ENCODE assay signal across 39 cellular contexts in the genomic region with DNA sequence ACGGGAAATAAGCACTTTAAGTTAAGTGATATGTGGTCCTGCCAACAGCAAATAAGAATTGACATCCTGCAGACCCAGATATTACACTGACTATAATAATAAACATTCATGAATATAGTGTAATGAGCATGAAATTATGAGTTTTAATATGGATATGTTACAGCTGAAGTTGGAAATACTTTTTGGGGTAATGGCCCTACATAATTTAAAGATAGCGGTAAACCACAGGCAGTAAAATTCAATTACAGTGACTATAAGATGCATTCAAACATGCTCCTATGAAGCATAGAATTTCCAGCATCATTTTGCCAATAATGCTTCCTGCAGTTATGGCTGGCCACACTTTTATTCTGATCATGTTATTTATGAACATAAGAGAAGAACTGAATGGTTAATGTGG. TPM values are rescaled to one million over a fixed set of nuclear protein-coding genes. Genes with fewer than 3 reads are reported as not detected.
"Had no signal": no experiment of that assay in that cellular context is flagged by ENCODE, and none has a peak within 500 bp of the region (broad histone marks: within the 10 kb centered on the region; RNA-seq: fewer than 3 reads in every experiment).

No MANE protein-coding gene starts in this region.

- H3K9me3 ChIP-seq: adrenal gland, ascending aorta, body of pancreas, breast epithelium had no signal

- H3K27me3 ChIP-seq: adrenal gland, ascending aorta, body of pancreas, brain microvascular endothelial cell, breast epithelium, cardiac muscle cell had no signal

- H3K4me1 Mint-ChIP-seq: activated naive CD4-positive, alpha-beta T cell treated with anti-CD3 and anti-CD28 coated beads, Interleukin-2, amount 10 ng/mL, durations not matched to agents 7 days and 5 days; activated naive CD4-positive, alpha-beta T cell treated with anti-CD3 and anti-CD28 coated beads, Interleukin-2, amount 50 U/mL, for 24 hours; activated naive CD8-positive, alpha-beta T cell treated with anti-CD3 and anti-CD28 coated beads for 36 hours; activated naive CD8-positive, alpha-beta T cell treated with anti-CD3 and anti-CD28 coated beads, Interleukin-2, amount 10 ng/mL, durations not matched to agents 7 days and 5 days; activated naive CD8-positive, alpha-beta T cell treated with anti-CD3 and anti-CD28 coated beads, Interleukin-2, amount 50 U/mL, for 24 hours; activated T-helper 17 cell treated with anti-CD3 and anti-CD28 coated beads, Interleukin-2, amount 50 U/mL, for 72 hours; brain; central memory CD8-positive, alpha-beta T cell had no signal

- H3K4me3 ChIP-seq: adrenal gland, ascending aorta, body of pancreas, breast epithelium, cardiac muscle cell had no signal

- H3K27me3 Mint-ChIP-seq: activated naive CD4-positive, alpha-beta T cell treated with anti-CD3 and anti-CD28 coated beads, Interleukin-2, amount 10 ng/mL, durations not matched to agents 7 days and 5 days; activated naive CD4-positive, alpha-beta T cell treated with anti-CD3 and anti-CD28 coated beads, Interleukin-2, amount 50 U/mL, for 24 hours; activated naive CD8-positive, alpha-beta T cell; activated naive CD8-positive, alpha-beta T cell treated with anti-CD3 and anti-CD28 coated beads for 36 hours; activated naive CD8-positive, alpha-beta T cell treated with anti-CD3 and anti-CD28 coated beads, Interleukin-2, amount 10 ng/mL, durations not matched to agents 7 days and 5 days; activated naive CD8-positive, alpha-beta T cell treated with anti-CD3 and anti-CD28 coated beads, Interleukin-2, amount 50 U/mL, for 24 hours; activated T-cell treated with anti-CD3 and anti-CD28 coated beads, Interleukin-2, amount 50 U/mL, for 24 hours; activated T-helper 17 cell treated with anti-CD3 and anti-CD28 coated beads, Interleukin-2, amount 50 U/mL, for 72 hours; brain; central memory CD8-positive, alpha-beta T cell had no signal

- H3K9me3 Mint-ChIP-seq: brain had no signal

- H3K36me3 Mint-ChIP-seq: activated naive CD4-positive, alpha-beta T cell treated with anti-CD3 and anti-CD28 coated beads, Interleukin-2, amount 10 ng/mL, durations not matched to agents 7 days and 5 days; activated naive CD4-positive, alpha-beta T cell treated with anti-CD3 and anti-CD28 coated beads, Interleukin-2, amount 50 U/mL, for 24 hours; activated naive CD4-positive, alpha-beta T cell treated with anti-CD3 and anti-CD28 coated beads, Interleukin-2, amount 50 U/mL, for 72 hours; activated naive CD8-positive, alpha-beta T cell; activated naive CD8-positive, alpha-beta T cell treated with anti-CD3 and anti-CD28 coated beads for 36 hours; activated naive CD8-positive, alpha-beta T cell treated with anti-CD3 and anti-CD28 coated beads, Interleukin-2, amount 10 ng/mL, durations not matched to agents 7 days and 5 days; brain had no signal

- DNase-seq: activated effector memory CD4-positive, alpha-beta T cell treated with anti-CD3 and anti-CD28 coated beads, Interleukin-2, amount 50 U/mL, for 16 hours; activated effector memory CD4-positive, alpha-beta T cell treated with Interleukin-2 at 50 U/mL for 16 hours; activated gamma-delta T cell; activated gamma-delta T cell treated with Interleukin-2 at 50 U/mL for 16 hours; activated naive CD4-positive, alpha-beta T cell; activated naive CD4-positive, alpha-beta T cell treated with anti-CD3 and anti-CD28 coated beads for 36 hours; activated naive CD4-positive, alpha-beta T cell treated with anti-CD3 and anti-CD28 coated beads, Interleukin-2, amount 10 ng/mL, durations not matched to agents 7 days and 5 days; activated naive CD4-positive, alpha-beta T cell treated with anti-CD3 and anti-CD28 coated beads, Interleukin-2, amount 50 U/mL, for 16 hours; activated naive CD4-positive, alpha-beta T cell treated with Interleukin-2 at 50 U/mL for 16 hours; activated naive CD8-positive, alpha-beta T cell treated with anti-CD3 and anti-CD28 coated beads for 36 hours; activated naive CD8-positive, alpha-beta T cell treated with anti-CD3 and anti-CD28 coated beads, Interleukin-2, amount 10 ng/mL, durations not matched to agents 7 days and 5 days; activated naive CD8-positive, alpha-beta T cell treated with anti-CD3 and anti-CD28 coated beads, Interleukin-2, amount 50 U/mL, for 24 hours; activated T-cell treated with anti-CD3 and anti-CD28 coated beads, Interleukin-2, amount 50 U/mL, for 1 hour; activated T-cell treated with anti-CD3 and anti-CD28 coated beads, Interleukin-2, amount 50 U/mL, for 24 hours; activated T-cell treated with anti-CD3 and anti-CD28 coated beads, Interleukin-2, amount 50 U/mL, for 4 hours; activated T-cell treated with anti-CD3 and anti-CD28 coated beads, Interleukin-2, amount 50 U/mL, for 48 hours; activated T-cell treated with anti-CD3 and anti-CD28 coated beads, Interleukin-2, amount 50 U/mL, for 72 hours; adrenal gland; amniotic stem cell; amygdala; anterior cingulate cortex; aorta; body of pancreas; brain microvascular endothelial cell; caudate nucleus; central memory CD4-positive, alpha-beta T cell; cerebellar nuclear complex had no signal

- H3K4me1 ChIP-seq: adrenal gland, ascending aorta, body of pancreas, breast epithelium had no signal

- H3K4me3 Mint-ChIP-seq: activated naive CD4-positive, alpha-beta T cell treated with anti-CD3 and anti-CD28 coated beads for 36 hours; activated naive CD4-positive, alpha-beta T cell treated with anti-CD3 and anti-CD28 coated beads, Interleukin-2, amount 10 ng/mL, durations not matched to agents 7 days and 5 days; activated naive CD4-positive, alpha-beta T cell treated with anti-CD3 and anti-CD28 coated beads, Interleukin-2, amount 50 U/mL, for 24 hours; activated naive CD8-positive, alpha-beta T cell; activated naive CD8-positive, alpha-beta T cell treated with anti-CD3 and anti-CD28 coated beads for 36 hours; activated naive CD8-positive, alpha-beta T cell treated with anti-CD3 and anti-CD28 coated beads, Interleukin-2, amount 10 ng/mL, durations not matched to agents 7 days and 5 days; activated naive CD8-positive, alpha-beta T cell treated with anti-CD3 and anti-CD28 coated beads, Interleukin-2, amount 50 U/mL, for 24 hours; activated T-cell treated with anti-CD3 and anti-CD28 coated beads, Interleukin-2, amount 50 U/mL, for 24 hours; activated T-cell treated with anti-CD3 and anti-CD28 coated beads, Interleukin-2, amount 50 U/mL, for 4 hours; activated T-cell treated with anti-CD3 and anti-CD28 coated beads, Interleukin-2, amount 50 U/mL, for 72 hours; activated T-helper 1 cell treated with anti-CD3 and anti-CD28 coated beads, Interleukin-12 subunit alpha, Interleukin-12 subunit beta, Interleukin-2, Interleukin-4 antibody, amounts not matched to agents 30 ng/mL and 10 ng/mL and 1 ng/mL, durations not matched to agents 14 hours and 24 hours and 36 hours; activated T-helper 17 cell treated with anti-CD3 and anti-CD28 coated beads, Interleukin-2, amount 50 U/mL, for 72 hours; brain; central memory CD8-positive, alpha-beta T cell had no signal

- H3K27ac Mint-ChIP-seq: activated naive CD4-positive, alpha-beta T cell treated with anti-CD3 and anti-CD28 coated beads for 36 hours; activated naive CD4-positive, alpha-beta T cell treated with anti-CD3 and anti-CD28 coated beads, Interleukin-2, amount 10 ng/mL, durations not matched to agents 7 days and 5 days; activated naive CD4-positive, alpha-beta T cell treated with anti-CD3 and anti-CD28 coated beads, Interleukin-2, amount 50 U/mL, for 24 hours; activated naive CD4-positive, alpha-beta T cell treated with anti-CD3 and anti-CD28 coated beads, Interleukin-2, amount 50 U/mL, for 72 hours; activated naive CD8-positive, alpha-beta T cell; activated naive CD8-positive, alpha-beta T cell treated with anti-CD3 and anti-CD28 coated beads for 36 hours; activated naive CD8-positive, alpha-beta T cell treated with anti-CD3 and anti-CD28 coated beads, Interleukin-2, amount 10 ng/mL, durations not matched to agents 7 days and 5 days; activated naive CD8-positive, alpha-beta T cell treated with anti-CD3 and anti-CD28 coated beads, Interleukin-2, amount 50 U/mL, for 24 hours; activated T-cell treated with anti-CD3 and anti-CD28 coated beads, Interleukin-2, amount 50 U/mL, for 24 hours; activated T-cell treated with anti-CD3 and anti-CD28 coated beads, Interleukin-2, amount 50 U/mL, for 72 hours; activated T-helper 1 cell treated with anti-CD3 and anti-CD28 coated beads, Interleukin-12 subunit alpha, Interleukin-12 subunit beta, Interleukin-2, Interleukin-4 antibody, amounts not matched to agents 30 ng/mL and 10 ng/mL and 1 ng/mL, durations not matched to agents 14 hours and 24 hours and 36 hours; activated T-helper 17 cell treated with anti-CD3 and anti-CD28 coated beads, Interleukin-2, amount 50 U/mL, for 72 hours; activated T-helper 2 cell treated with anti-CD3 and anti-CD28 coated beads, Interferon-gamma antibody, Interleukin-2, Interleukin-4, amounts not matched to agents 10 μg/mL and 5 μg/mL and 100 μg/mL, durations not matched to agents 14 hours and 24 hours and 36 hours; brain had no signal

- H3K27ac ChIP-seq: adrenal gland, ascending aorta, body of pancreas, brain microvascular endothelial cell, breast epithelium, cardiac muscle cell had no signal

- H3K36me3 ChIP-seq: adrenal gland, ascending aorta, brain microvascular endothelial cell, breast epithelium, cardiac muscle cell had no signal

RNA-seq across cellular contexts. Expression of gene LRRTM4, which starts 49.4 kb away (rescaled TPM):
- total RNA-seq: activated naive CD4-positive, alpha-beta T cell treated with anti-CD3 and anti-CD28 coated beads for 36 hours; activated naive CD4-positive, alpha-beta T cell treated with anti-CD3 and anti-CD28 coated beads, Interleukin-2, amount 50 U/mL, for 72 hours; activated naive CD8-positive, alpha-beta T cell treated with anti-CD3 and anti-CD28 coated beads for 36 hours; activated naive CD8-positive, alpha-beta T cell treated with anti-CD3 and anti-CD28 coated beads, Interleukin-2, amount 10 ng/mL, durations not matched to agents 7 days and 5 days; activated T-cell treated with anti-CD3 and anti-CD28 coated beads, Interleukin-2, amount 50 U/mL, for 4 hours; activated T-cell treated with anti-CD3 and anti-CD28 coated beads, Interleukin-2, amount 50 U/mL, for 72 hours; activated T-helper 1 cell treated with anti-CD3 and anti-CD28 coated beads, Interleukin-12 subunit alpha, Interleukin-12 subunit beta, Interleukin-2, Interleukin-4 antibody, amounts not matched to agents 30 ng/mL and 10 ng/mL and 1 ng/mL, durations not matched to agents 14 hours and 24 hours and 36 hours; activated T-helper 17 cell treated with anti-CD3 and anti-CD28 coated beads, Interleukin-2, amount 50 U/mL, for 72 hours; activated T-helper 2 cell treated with anti-CD3 and anti-CD28 coated beads, Interferon-gamma antibody, Interleukin-2, Interleukin-4, amounts not matched to agents 10 μg/mL and 5 μg/mL and 100 μg/mL, durations not matched to agents 14 hours and 24 hours and 36 hours; ascending aorta; bronchial epithelial cell had no signal
